In genomic region chr10:42866115-42866995, GRCh38 we compare ENCODE assay signal across 9 cellular contexts.
A peak's percentile ranks its signal among the peaks of the same experiment; 100 is the strongest.
DNase-seq lines count a peak whose midpoint lies in the region; ATAC-seq, FAIRE-seq and TF ChIP-seq lines count a peak whose summit lies in the region.
"Had no signal": no experiment of that assay in that cellular context is flagged by ENCODE, and none has a peak within 500 bp of the region (broad histone marks: within the 10 kb centered on the region; RNA-seq: fewer than 3 reads in every experiment).

No MANE protein-coding gene starts in this region.

- H3K36me3 ChIP-seq in bronchial epithelial cell (ENCODE audit: control insufficient read depth, insufficient read depth, low read length) (no peaks in the 10 kb centered on the region), skeletal muscle tissue (ENCODE audit: control insufficient read depth in 3 of 3, insufficient read depth in 3 of 3, low read length in 3 of 3) (no peaks in the 10 kb centered on the region)

- H3K27ac ChIP-seq in skeletal muscle tissue (ENCODE audit: low read depth, low read length) = no peak overlapping the region
- H3K27ac ChIP-seq: KMS-11 had no signal

- H3K4me1 ChIP-seq in skeletal muscle tissue (ENCODE audit: control insufficient read depth in 3 of 3, insufficient read depth in 3 of 3, low read length in 3 of 3) = peaks cover 5 to 19% (median 11%) of the 10 kb centered on the region in 3 donors

- DNase-seq in AG10803 (ENCODE audit: low read depth) (peak; percentile 60), GM18507 (ENCODE audit: extremely low spot score, insufficient read length, low read depth) (peak; percentile 18), HuH-7 (ENCODE audit: low spot score) (peak; percentile 15), SW480 (ENCODE audit: low spot score) (peak; percentile 41), bronchial epithelial cell (ENCODE audit: low read depth) (peak; percentile 26), iPS-NIHi11 (ENCODE audit: low spot score) (peak; percentile 92)

- FAIRE-seq in GM18507 (lab: Jason Lieb, UNC) (no peak), bronchial epithelial cell (lab: Jason Lieb, UNC) (no peak)

- no peak for ATAC-seq in GM18517 (IDR thresholded peaks at IDR 0.05; ENCODE audit: unreplicated experiment)

- H3K27me3 ChIP-seq in bronchial epithelial cell (ENCODE audit: control insufficient read depth, insufficient read depth, low read length) (peaks cover 2% of the 10 kb centered on the region), skeletal muscle tissue (ENCODE audit: control insufficient read depth in 3 of 3, insufficient read depth in 3 of 3, low read length in 3 of 3) (peaks cover 14 to 17% (median 16%) of the 10 kb centered on the region in 3 donors)

- H3K9me3 ChIP-seq in skeletal muscle tissue (ENCODE audit: control insufficient read depth in 3 of 3, low read length in 3 of 3) = no peaks in the 10 kb centered on the region

- H3K4me3 ChIP-seq in AG10803 (ENCODE audit: low read length) (peak overlapping the region; percentile 39), bronchial epithelial cell (ENCODE audit: low read depth, low read length) (peak overlapping the region; percentile 5), skeletal muscle tissue (ENCODE audit: low read length in 3 of 3) (peak overlapping the region; percentile 38 to 61 (median 58))

- TF ChIP-seq CTCF in AG10803 (conservative IDR thresholded peaks at IDR 0.05; ENCODE audit: low read length) = peak; percentile 55
- peak; percentile 87 for TF ChIP-seq CTCF in bronchial epithelial cell (IDR thresholded peaks at IDR 0.05; ENCODE audit: insufficient read depth, low read length, severe bottlenecking)

- H3K9ac ChIP-seq in skeletal muscle tissue (ENCODE audit: low read depth in 1 of 3, low read length in 3 of 3) = no peak overlapping the region
- H3K9ac ChIP-seq: KMS-11 had no signal

Comparison
In these comparisons a context has a peak if more than half of its experiments do, and no peak if none do; other contexts are left out.
1. DNase-seq: peak in every context shown above with its lines; median percentile 92 in iPS-NIHi11; 60 in AG10803; 41 in SW480; 26 in bronchial epithelial cell; 18 in GM18507; 15 in HuH-7.
2. H3K4me3 ChIP-seq: peak in every context shown above with its lines; median percentile 58 in skeletal muscle tissue; 39 in AG10803; 5 in bronchial epithelial cell.